In the genomic region with DNA sequence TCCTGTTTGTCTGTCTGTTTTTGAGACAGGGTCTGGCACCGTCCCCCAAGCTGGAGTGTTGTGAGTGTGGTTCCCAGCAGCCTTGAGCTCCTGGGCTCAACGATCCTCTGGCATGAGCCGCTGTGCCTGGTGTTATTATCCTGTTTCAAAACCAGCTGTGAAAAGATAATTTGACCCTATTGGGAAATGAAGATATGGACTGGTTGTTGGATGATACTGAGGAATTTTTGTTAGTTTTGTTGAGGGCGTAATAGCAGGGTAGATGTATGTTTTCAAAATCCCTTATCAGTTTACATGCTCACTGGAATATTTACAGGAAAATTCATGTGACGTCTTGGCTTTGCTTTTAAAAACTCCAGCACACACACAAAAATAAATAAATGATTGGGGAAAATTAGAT, we compare ENCODE assay signal across 2 cellular contexts.
A peak's percentile ranks its signal among the peaks of the same experiment; 100 is the strongest.
TF ChIP-seq lines count a peak whose summit lies in the region.

No MANE protein-coding gene starts in this region.

TF ChIP-seq in liver, 16 proteins besides CTCF, POLR2A, EP300 and RAD21 (continued from another document):
- TF ChIP-seq, protein P1, sequence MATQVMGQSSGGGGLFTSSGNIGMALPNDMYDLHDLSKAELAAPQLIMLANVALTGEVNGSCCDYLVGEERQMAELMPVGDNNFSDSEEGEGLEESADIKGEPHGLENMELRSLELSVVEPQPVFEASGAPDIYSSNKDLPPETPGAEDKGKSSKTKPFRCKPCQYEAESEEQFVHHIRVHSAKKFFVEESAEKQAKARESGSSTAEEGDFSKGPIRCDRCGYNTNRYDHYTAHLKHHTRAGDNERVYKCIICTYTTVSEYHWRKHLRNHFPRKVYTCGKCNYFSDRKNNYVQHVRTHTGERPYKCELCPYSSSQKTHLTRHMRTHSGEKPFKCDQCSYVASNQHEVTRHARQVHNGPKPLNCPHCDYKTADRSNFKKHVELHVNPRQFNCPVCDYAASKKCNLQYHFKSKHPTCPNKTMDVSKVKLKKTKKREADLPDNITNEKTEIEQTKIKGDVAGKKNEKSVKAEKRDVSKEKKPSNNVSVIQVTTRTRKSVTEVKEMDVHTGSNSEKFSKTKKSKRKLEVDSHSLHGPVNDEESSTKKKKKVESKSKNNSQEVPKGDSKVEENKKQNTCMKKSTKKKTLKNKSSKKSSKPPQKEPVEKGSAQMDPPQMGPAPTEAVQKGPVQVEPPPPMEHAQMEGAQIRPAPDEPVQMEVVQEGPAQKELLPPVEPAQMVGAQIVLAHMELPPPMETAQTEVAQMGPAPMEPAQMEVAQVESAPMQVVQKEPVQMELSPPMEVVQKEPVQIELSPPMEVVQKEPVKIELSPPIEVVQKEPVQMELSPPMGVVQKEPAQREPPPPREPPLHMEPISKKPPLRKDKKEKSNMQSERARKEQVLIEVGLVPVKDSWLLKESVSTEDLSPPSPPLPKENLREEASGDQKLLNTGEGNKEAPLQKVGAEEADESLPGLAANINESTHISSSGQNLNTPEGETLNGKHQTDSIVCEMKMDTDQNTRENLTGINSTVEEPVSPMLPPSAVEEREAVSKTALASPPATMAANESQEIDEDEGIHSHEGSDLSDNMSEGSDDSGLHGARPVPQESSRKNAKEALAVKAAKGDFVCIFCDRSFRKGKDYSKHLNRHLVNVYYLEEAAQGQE (IDR thresholded peaks at IDR 0.05) = no peak
- TF ChIP-seq HNF4A (conservative IDR thresholded peaks at IDR 0.05) (peak in 1 of 2 donors; percentile 63), YY1 (IDR thresholded peaks at IDR 0.05) (peak; percentile 16), JUND (IDR thresholded peaks at IDR 0.05) (no peak), RXRA (IDR thresholded peaks at IDR 0.05) (peak; percentile 27 to 76), NR2F2 (IDR thresholded peaks at IDR 0.05) (no peak), FOXA1 (IDR thresholded peaks at IDR 0.05) (no peak), GABPA (IDR thresholded peaks at IDR 0.05 in 1 of 2, conservative IDR thresholded peaks at IDR 0.05 in 1 of 2) (no peak), SP1 (IDR thresholded peaks at IDR 0.05) (no peak)
- TF ChIP-seq, protein P2, sequence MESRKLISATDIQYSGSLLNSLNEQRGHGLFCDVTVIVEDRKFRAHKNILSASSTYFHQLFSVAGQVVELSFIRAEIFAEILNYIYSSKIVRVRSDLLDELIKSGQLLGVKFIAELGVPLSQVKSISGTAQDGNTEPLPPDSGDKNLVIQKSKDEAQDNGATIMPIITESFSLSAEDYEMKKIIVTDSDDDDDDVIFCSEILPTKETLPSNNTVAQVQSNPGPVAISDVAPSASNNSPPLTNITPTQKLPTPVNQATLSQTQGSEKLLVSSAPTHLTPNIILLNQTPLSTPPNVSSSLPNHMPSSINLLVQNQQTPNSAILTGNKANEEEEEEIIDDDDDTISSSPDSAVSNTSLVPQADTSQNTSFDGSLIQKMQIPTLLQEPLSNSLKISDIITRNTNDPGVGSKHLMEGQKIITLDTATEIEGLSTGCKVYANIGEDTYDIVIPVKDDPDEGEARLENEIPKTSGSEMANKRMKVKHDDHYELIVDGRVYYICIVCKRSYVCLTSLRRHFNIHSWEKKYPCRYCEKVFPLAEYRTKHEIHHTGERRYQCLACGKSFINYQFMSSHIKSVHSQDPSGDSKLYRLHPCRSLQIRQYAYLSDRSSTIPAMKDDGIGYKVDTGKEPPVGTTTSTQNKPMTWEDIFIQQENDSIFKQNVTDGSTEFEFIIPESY (IDR thresholded peaks at IDR 0.05) = no peak
- TF ChIP-seq, protein P3, sequence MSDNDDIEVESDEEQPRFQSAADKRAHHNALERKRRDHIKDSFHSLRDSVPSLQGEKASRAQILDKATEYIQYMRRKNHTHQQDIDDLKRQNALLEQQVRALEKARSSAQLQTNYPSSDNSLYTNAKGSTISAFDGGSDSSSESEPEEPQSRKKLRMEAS (IDR thresholded peaks at IDR 0.05) = no peak

TF ChIP-seq in HepG2, 621 proteins besides CTCF, POLR2A, EP300 and RAD21 (continued from another document):
- TF ChIP-seq RARA (CRISPR knock-in tag; IDR thresholded peaks at IDR 0.05) = no peak
- no peak for TF ChIP-seq ZNF224 (CRISPR knock-in tag; IDR thresholded peaks at IDR 0.05)
- TF ChIP-seq HDAC1 (CRISPR knock-in tag; IDR thresholded peaks at IDR 0.05) = no peak
- TF ChIP-seq, protein P4, sequence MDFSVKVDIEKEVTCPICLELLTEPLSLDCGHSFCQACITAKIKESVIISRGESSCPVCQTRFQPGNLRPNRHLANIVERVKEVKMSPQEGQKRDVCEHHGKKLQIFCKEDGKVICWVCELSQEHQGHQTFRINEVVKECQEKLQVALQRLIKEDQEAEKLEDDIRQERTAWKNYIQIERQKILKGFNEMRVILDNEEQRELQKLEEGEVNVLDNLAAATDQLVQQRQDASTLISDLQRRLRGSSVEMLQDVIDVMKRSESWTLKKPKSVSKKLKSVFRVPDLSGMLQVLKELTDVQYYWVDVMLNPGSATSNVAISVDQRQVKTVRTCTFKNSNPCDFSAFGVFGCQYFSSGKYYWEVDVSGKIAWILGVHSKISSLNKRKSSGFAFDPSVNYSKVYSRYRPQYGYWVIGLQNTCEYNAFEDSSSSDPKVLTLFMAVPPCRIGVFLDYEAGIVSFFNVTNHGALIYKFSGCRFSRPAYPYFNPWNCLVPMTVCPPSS (IDR thresholded peaks at IDR 0.05) = no peak
- TF ChIP-seq JUNB (CRISPR knock-in tag; IDR thresholded peaks at IDR 0.05; ENCODE audit: borderline replicate concordance) = no peak
- TF ChIP-seq ZNF225 (CRISPR knock-in tag; IDR thresholded peaks at IDR 0.05) = no peak
